22 cellular contexts compared by ENCODE assay signal in genomic region chr13:103224804-103225203, GRCh38.
DNase-seq lines count a peak whose midpoint lies in the region; TF ChIP-seq lines count a peak whose summit lies in the region.
"Had no signal": no experiment of that assay in that cellular context is flagged by ENCODE, and none has a peak within 500 bp of the region (broad histone marks: within the 10 kb centered on the region; RNA-seq: fewer than 3 reads in every experiment).

No MANE protein-coding gene starts in this region.

- in situ Hi-C loops in Caki2 (cut with HindIII; ENCODE audit: low pct_unique_long_range_greater_than_20kb, low sequenced_read_pairs): no loop called here

- no peak for TF ChIP-seq CTCF in epithelial cell of proximal tubule (conservative IDR thresholded peaks at IDR 0.05; ENCODE audit: low read depth, low read length)

- DNase-seq in Caki2 (ENCODE audit: low read depth) (peak; percentile 4), epithelial cell of proximal tubule (ENCODE audit: low read depth) (peak; percentile 85), left kidney (ENCODE audit: low read depth, low spot score) (peak; percentile 34), renal cortical epithelial cell (ENCODE audit: low read depth) (peak; percentile 77), DMS53 treated with DMSO at 0.1 percent for 48 hours (lab: John Stamatoyannopoulos, UW; ENCODE audit: unreplicated experiment) (no peak), epidermal melanocyte (ENCODE audit: insufficient read length, low spot score) (no peak)
- no peak for DNase-seq in central memory CD4-positive, alpha-beta T cell
- DNase-seq: 8988T; ACHN; BE2C; C1 segment of cervical spinal cord; Calu3; CD4-positive, alpha-beta memory T cell; CD4-positive, CD25-positive, alpha-beta regulatory T cell; CD8-positive, alpha-beta memory T cell; COR-L47; DMS 273 treated with DMSO at 0.1 percent for 48 hours; DMS153; DMS53; DMS79 treated with DMSO at 0.1 percent for 48 hours; GF-D8 had no signal

- no peak overlapping the region for H3K4me3 ChIP-seq in epithelial cell of proximal tubule (ENCODE audit: low read depth, low read length)
- H3K4me3 ChIP-seq: BLaER1 had no signal

Comparison
In these comparisons a context has a peak if more than half of its experiments do, and no peak if none do; other contexts are left out.
1. DNase-seq: peak in Caki2 (single experiment), epithelial cell of proximal tubule (single experiment), left kidney (single experiment) and renal cortical epithelial cell (single experiment); none in DMS53 treated with DMSO at 0.1 percent for 48 hours (single experiment), central memory CD4-positive, alpha-beta T cell (single experiment) and epidermal melanocyte (single experiment).